In the genomic region with DNA sequence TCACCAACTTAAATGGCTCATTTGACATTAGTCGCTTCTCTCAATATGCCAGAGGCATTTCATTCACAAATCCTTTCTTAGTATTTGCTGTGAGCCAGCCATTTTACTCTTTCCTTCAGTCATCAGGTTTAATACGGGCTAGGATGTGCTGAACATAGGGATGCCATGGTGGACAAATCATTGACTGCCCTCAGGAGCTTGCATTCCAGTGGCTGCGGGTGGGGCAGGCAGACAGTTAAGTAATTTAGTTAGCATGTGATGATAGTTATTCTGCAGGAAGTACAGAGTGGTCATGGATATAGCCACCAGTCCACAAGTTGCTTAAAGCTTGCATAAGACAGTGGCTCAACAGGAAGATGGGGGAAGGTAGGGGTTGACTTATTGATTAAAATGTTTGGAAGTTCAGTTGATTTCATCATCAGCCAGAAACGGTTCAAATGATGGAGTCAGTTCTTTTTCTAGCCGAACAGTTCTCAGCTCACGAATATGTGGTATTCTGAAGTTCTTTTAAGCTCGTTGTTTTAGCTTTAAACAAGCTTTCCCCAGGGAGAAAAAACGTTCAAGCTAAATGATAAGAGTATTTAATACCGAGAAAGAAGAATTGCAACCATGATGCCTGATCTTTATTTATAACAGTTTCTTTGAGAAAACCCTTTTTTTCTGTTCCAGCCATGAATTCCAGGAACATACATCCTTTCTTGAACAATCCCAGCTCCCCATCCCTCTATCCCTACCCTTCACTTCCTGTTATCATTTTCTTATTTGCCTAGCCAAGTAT, we compare ENCODE assay signal across 8 cellular contexts. TPM values are rescaled to one million over a fixed set of nuclear protein-coding genes. Genes with fewer than 3 reads are reported as not detected.
DNase-seq lines count a peak whose midpoint lies in the region; ATAC-seq and TF ChIP-seq lines count a peak whose summit lies in the region.

No MANE protein-coding gene starts in this region.

- H3K36me3 Mint-ChIP-seq in mesothelial cell of epicardium: no peaks in the 10 kb centered on the region

- no peaks in the 10 kb centered on the region for H3K79me1 ChIP-seq in neuronal stem cell (ENCODE audit: low read depth, low read length)

- no peak overlapping the region for H3K4me2 ChIP-seq in neuronal stem cell (ENCODE audit: insufficient read depth, low read length, poor library complexity, severe bottlenecking)

- no peak overlapping the region for H2BK120ac ChIP-seq in neuronal stem cell (ENCODE audit: low read depth, low read length)

- peak overlapping the region; percentile 74 for H3K4me3 Mint-ChIP-seq in mesothelial cell of epicardium

- no peak overlapping the region for H3K4me3 ChIP-seq in neuronal stem cell (ENCODE audit: low read length in 2 of 2)

- no peak overlapping the region for H3K14ac ChIP-seq in neuronal stem cell (ENCODE audit: low read length)

- H3K27me3 Mint-ChIP-seq in mesothelial cell of epicardium (ENCODE audit: low read depth): no peaks in the 10 kb centered on the region

- ATAC-seq in HG03039 (IDR thresholded peaks at IDR 0.05; ENCODE audit: unreplicated experiment) (no peak), HG03135 (IDR thresholded peaks at IDR 0.05; ENCODE audit: unreplicated experiment) (no peak)

- H3K9ac ChIP-seq in neuronal stem cell (ENCODE audit: low read depth, low read length, poor library complexity): no peak overlapping the region

- no peak for TF ChIP-seq CTCF in mesothelial cell of epicardium (IDR thresholded peaks at IDR 0.05; ENCODE audit: unreplicated experiment)

- H3K27ac Mint-ChIP-seq in mesothelial cell of epicardium: no peak overlapping the region

- H2AFZ ChIP-seq in neuronal stem cell (ENCODE audit: low read length): no peak overlapping the region

- peak; percentile 61 for DNase-seq in Caki2 (ENCODE audit: low read depth)
- peak; percentile 54 for DNase-seq in NCI-H2227 treated with DMSO at 0.1 percent for 48 hours (lab: John Stamatoyannopoulos, UW)
- peak; percentile 87 for DNase-seq in dedifferentiated amniotic fluid mesenchymal stem cell (ENCODE audit: extremely low spot score)
- no peak for DNase-seq in mesothelial cell of epicardium (ENCODE audit: low spot score in 2 of 2, unreplicated experiment in 2 of 2)
- no peak for DNase-seq in DMS 273 treated with DMSO at 0.1 percent for 48 hours (lab: John Stamatoyannopoulos, UW)
- no peak for DNase-seq in neuronal stem cell (ENCODE audit: low spot score)

- no peak overlapping the region for H3K4ac ChIP-seq in neuronal stem cell (ENCODE audit: low read length)

- no CpG with 5 or more reads among the region's 9 CpGs for WGBS in neuronal stem cell (ENCODE audit: extremely low coverage in 2 of 2, insufficient read length in 2 of 2, insufficient replicate concordance in 1 of 2), 2 donors

- peaks cover 0 to 35% (median 21%) of the 10 kb centered on the region in 3 experiments for H3K27me3 ChIP-seq in neuronal stem cell (ENCODE audit: control insufficient read depth in 3 of 3, insufficient read depth in 3 of 3, low read depth in 1 of 3, low read length in 3 of 3)

- H3K27ac ChIP-seq in neuronal stem cell (replicated peaks; ENCODE audit: low read length): no peak overlapping the region

- no peak overlapping the region for H3K18ac ChIP-seq in neuronal stem cell (ENCODE audit: low read length)

- H2BK15ac ChIP-seq in neuronal stem cell (ENCODE audit: low read length): no peak overlapping the region

- H2BK5ac ChIP-seq in neuronal stem cell (ENCODE audit: low read length): no peak overlapping the region

- H4K91ac ChIP-seq in neuronal stem cell (ENCODE audit: low read depth, low read length, poor library complexity): no peak overlapping the region

- peaks cover 12% of the 10 kb centered on the region for H3K4me1 Mint-ChIP-seq in mesothelial cell of epicardium

- H3K36me3 ChIP-seq in neuronal stem cell (replicated peaks in 1 of 2; ENCODE audit: control insufficient read depth in 2 of 2, insufficient read depth in 2 of 2, low read length in 2 of 2): no peaks in the 10 kb centered on the region

- H4K8ac ChIP-seq in neuronal stem cell (ENCODE audit: low read depth, low read length): no peak overlapping the region

- no peaks in the 10 kb centered on the region for H3K4me1 ChIP-seq in neuronal stem cell (ENCODE audit: control insufficient read depth in 2 of 2, insufficient read depth in 1 of 2, low read depth in 1 of 2, low read length in 2 of 2)

- H2BK12ac ChIP-seq in neuronal stem cell (ENCODE audit: low read length): no peak overlapping the region

- no peak overlapping the region for H3K23ac ChIP-seq in neuronal stem cell (ENCODE audit: low read depth, low read length, poor library complexity)

- H3K9me3 Mint-ChIP-seq in mesothelial cell of epicardium: no peaks in the 10 kb centered on the region

- no peaks in the 10 kb centered on the region for H3K9me3 ChIP-seq in neuronal stem cell (replicated peaks in 1 of 2; ENCODE audit: control insufficient read depth in 2 of 2, insufficient read depth in 1 of 2, low read depth in 1 of 2, low read length in 2 of 2)

- in situ Hi-C loops in Caki2 (cut with HindIII; ENCODE audit: low pct_unique_long_range_greater_than_20kb, low sequenced_read_pairs): no loop called here

- no peak overlapping the region for H2AK5ac ChIP-seq in neuronal stem cell (ENCODE audit: low read depth, low read length)

RNA-seq across cellular contexts. Expression of a gene that starts 1.4 kb away (rescaled TPM):
- 1.5 and 4.2 TPM in 2 replicates for total RNA-seq in Caki2 (2014; rRNA removed; shearing (Covaris generic); ENCODE audit: low replicate concordance)
- 9.7 to 10.1 TPM (median 9.9 TPM) in 3 replicates for total RNA-seq in mesothelial cell of epicardium
- polyA plus RNA-seq in neuronal stem cell (2013, experiment 1 of 2): 0.10 TPM
- 0.11 TPM for polyA plus RNA-seq in neuronal stem cell (2013, experiment 2 of 2)

Comparison
In these comparisons a context has a peak if more than half of its experiments do, and no peak if none do; other contexts are left out.
1. DNase-seq: peak in Caki2 (single experiment), NCI-H2227 treated with DMSO at 0.1 percent for 48 hours (single experiment) and dedifferentiated amniotic fluid mesenchymal stem cell (single experiment); none in mesothelial cell of epicardium (0 of 2), DMS 273 treated with DMSO at 0.1 percent for 48 hours (single experiment) and neuronal stem cell (single experiment).